Comparison of ENCODE assay signal across 15 cellular contexts in the genomic region with DNA sequence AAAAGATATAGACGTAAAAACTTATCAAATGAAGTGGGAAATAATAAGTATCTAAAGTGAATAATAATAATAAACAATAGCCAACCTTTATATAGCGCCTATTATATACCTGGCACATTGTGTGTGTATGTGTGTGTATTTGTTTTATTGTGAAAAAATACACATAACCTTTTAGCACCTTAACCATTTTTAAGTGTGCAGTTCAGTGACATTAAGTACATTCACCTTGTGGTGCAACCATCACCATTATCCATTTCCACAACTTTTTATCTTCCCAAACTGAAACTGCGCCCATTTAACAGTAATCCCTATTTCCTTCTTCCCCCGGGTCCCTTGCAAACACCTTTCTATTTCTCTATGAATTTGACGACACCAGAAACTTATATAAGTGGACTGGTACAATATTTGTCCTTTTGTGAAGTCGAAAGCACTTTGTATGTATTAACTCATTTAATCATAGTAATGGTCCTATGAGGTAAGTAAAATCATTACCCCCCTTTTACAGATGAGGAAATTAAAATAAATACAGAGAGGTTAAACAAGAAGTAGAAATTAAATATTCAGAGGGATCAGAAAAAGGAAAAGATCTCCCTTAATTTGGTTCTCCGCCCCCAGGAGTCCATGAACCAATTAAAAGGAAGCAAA. TPM values are rescaled to one million over a fixed set of nuclear protein-coding genes. Genes with fewer than 3 reads are reported as not detected.
DNase-seq lines count a peak whose midpoint lies in the region; ATAC-seq and TF ChIP-seq lines count a peak whose summit lies in the region.
"Had no signal": no experiment of that assay in that cellular context is flagged by ENCODE, and none has a peak within 500 bp of the region (broad histone marks: within the 10 kb centered on the region; RNA-seq: fewer than 3 reads in every experiment).

No MANE protein-coding gene starts in this region.

- TF ChIP-seq CTCF in BE2C (IDR thresholded peaks at IDR 0.05; ENCODE audit: low read depth, low read length) (no peak), RWPE1 (conservative IDR thresholded peaks at IDR 0.05; ENCODE audit: low read depth) (no peak), gastroesophageal sphincter (IDR thresholded peaks at IDR 0.05) (no peak), neural progenitor cell (IDR thresholded peaks at IDR 0.05) (no peak)

- peak overlapping the region; percentile 78 for H3K4me3 Mint-ChIP-seq in neural progenitor cell
- H3K4me3 Mint-ChIP-seq: activated naive CD4-positive, alpha-beta T cell treated with anti-CD3 and anti-CD28 coated beads for 36 hours had no signal

- H3K4me3 ChIP-seq in BE2C (ENCODE audit: low read depth, low read length) (peak overlapping the region; percentile 44), gastroesophageal sphincter (peak overlapping the region in 1 of 2 donors; percentile 25), neural progenitor cell (peak overlapping the region; percentile 39)

- H3K27ac ChIP-seq in RWPE1 (peak overlapping the region; percentile 75), gastroesophageal sphincter (peak overlapping the region in 3 of 4 donors; percentile 74 to 82 (median 79)), neural progenitor cell (no peak overlapping the region)

- no peak overlapping the region for H3K9ac ChIP-seq in neural progenitor cell

- WGBS in gastroesophageal sphincter (ENCODE audit: low coverage in 1 of 2), 2 donors = 64 to 65% methylated on average over 5 to 7 of the region's 7 CpGs

- peaks cover 64% of the 10 kb centered on the region for H3K4me1 Mint-ChIP-seq in neural progenitor cell

- POLR2A ChIA-PET in RWPE1 (lab: Yijun Ruan, JAX; ENCODE audit: low non-redundant PET) = no interaction called here

- H3K4me1 ChIP-seq in BE2C (peaks cover 14% of the 10 kb centered on the region), gastroesophageal sphincter (peaks cover 0 to 66% (median 9%) of the 10 kb centered on the region in 3 donors), neural progenitor cell (peaks cover 29% of the 10 kb centered on the region)

- H3K36me3 ChIP-seq in BE2C = no peaks in the 10 kb centered on the region
- H3K36me3 ChIP-seq in gastroesophageal sphincter = no peaks in the 10 kb centered on the region
- no peaks in the 10 kb centered on the region for H3K36me3 ChIP-seq in neural progenitor cell

- H3K9me3 ChIP-seq in BE2C = no peaks in the 10 kb centered on the region
- H3K9me3 ChIP-seq in gastroesophageal sphincter = no peaks in the 10 kb centered on the region
- H3K9me3 ChIP-seq in neural progenitor cell (ENCODE audit: low read depth) = no peaks in the 10 kb centered on the region

- no peak for TF ChIP-seq POLR2A in gastroesophageal sphincter (IDR thresholded peaks at IDR 0.05)

- TF ChIP-seq EP300 in gastroesophageal sphincter (IDR thresholded peaks at IDR 0.05) = no peak

- H3K9me3 Mint-ChIP-seq in neural progenitor cell = no peaks in the 10 kb centered on the region
- H3K9me3 Mint-ChIP-seq: activated naive CD4-positive, alpha-beta T cell treated with anti-CD3 and anti-CD28 coated beads for 36 hours had no signal

- no peak for DNase-seq in BE2C
- no peak for DNase-seq in RWPE1 (ENCODE audit: low spot score)
- no peak for DNase-seq in neural progenitor cell (ENCODE audit: low spot score)
- DNase-seq in GF-D8 (lab: John Stamatoyannopoulos, UW) = no peak
- DNase-seq in AG20443 (ENCODE audit: low spot score) = no peak
- DNase-seq in NCI-H1930 (lab: John Stamatoyannopoulos, UW) = no peak
- DNase-seq: activated naive CD4-positive, alpha-beta T cell treated with anti-CD3 and anti-CD28 coated beads for 36 hours; MM.1S; NCI-H2029; stimulated activated CD4-positive, alpha-beta T cell treated with anti-CD3 and anti-CD28 coated beads, Interleukin-4, amount 100 ng/mL, for 24 hours had no signal

- no peak for ATAC-seq in gastroesophageal sphincter
- no peak for ATAC-seq in GM18870 (IDR thresholded peaks at IDR 0.05; ENCODE audit: unreplicated experiment)

- H3K27me3 ChIP-seq in BE2C (no peaks in the 10 kb centered on the region), gastroesophageal sphincter (no peaks in the 10 kb centered on the region), neural progenitor cell (no peaks in the 10 kb centered on the region)

- H4K20me1 ChIP-seq in neural progenitor cell (ENCODE audit: low read depth) = no peaks in the 10 kb centered on the region

- CTCF ChIA-PET in RWPE1 (lab: Yijun Ruan, JAX) = interaction anchor here (0.6 kb wide), 1 partner anchor 23 kb away, joined by 4 read pairs; no protein-coding TSS in a partner anchor

- peaks cover 25% of the 10 kb centered on the region for H3F3A ChIP-seq in neural progenitor cell (ENCODE audit: low read depth)

- H3K36me3 Mint-ChIP-seq in neural progenitor cell = no peaks in the 10 kb centered on the region

- H3K27ac Mint-ChIP-seq in neural progenitor cell = no peak overlapping the region
- H3K27ac Mint-ChIP-seq: activated naive CD4-positive, alpha-beta T cell treated with anti-CD3 and anti-CD28 coated beads for 36 hours had no signal

- no peaks in the 10 kb centered on the region for H3K79me2 ChIP-seq in neural progenitor cell (ENCODE audit: low read depth)

- H3K27me3 Mint-ChIP-seq in neural progenitor cell (ENCODE audit: insufficient read depth, low read depth) = no peaks in the 10 kb centered on the region

- peak overlapping the region; percentile 78 for H3K4me2 ChIP-seq in neural progenitor cell

- H2AFZ ChIP-seq in neural progenitor cell (replicated peaks) = no peak overlapping the region

RNA-seq across cellular contexts. Expression of a gene that starts 33.5 kb away (rescaled TPM):
- 6.6 TPM for polyA plus RNA-seq in BE2C (2012; ENCODE audit: insufficient read depth, insufficient read length, low read depth)
- total RNA-seq in gastroesophageal sphincter = not detected
- not detected in 2 replicates for total RNA-seq in neural progenitor cell (ENCODE audit: low replicate concordance)
- total RNA-seq: activated naive CD4-positive, alpha-beta T cell treated with anti-CD3 and anti-CD28 coated beads for 36 hours; HT1080; kidney epithelial cell; ureter had no signal
